8 cellular contexts compared by ENCODE assay signal in the genomic region with DNA sequence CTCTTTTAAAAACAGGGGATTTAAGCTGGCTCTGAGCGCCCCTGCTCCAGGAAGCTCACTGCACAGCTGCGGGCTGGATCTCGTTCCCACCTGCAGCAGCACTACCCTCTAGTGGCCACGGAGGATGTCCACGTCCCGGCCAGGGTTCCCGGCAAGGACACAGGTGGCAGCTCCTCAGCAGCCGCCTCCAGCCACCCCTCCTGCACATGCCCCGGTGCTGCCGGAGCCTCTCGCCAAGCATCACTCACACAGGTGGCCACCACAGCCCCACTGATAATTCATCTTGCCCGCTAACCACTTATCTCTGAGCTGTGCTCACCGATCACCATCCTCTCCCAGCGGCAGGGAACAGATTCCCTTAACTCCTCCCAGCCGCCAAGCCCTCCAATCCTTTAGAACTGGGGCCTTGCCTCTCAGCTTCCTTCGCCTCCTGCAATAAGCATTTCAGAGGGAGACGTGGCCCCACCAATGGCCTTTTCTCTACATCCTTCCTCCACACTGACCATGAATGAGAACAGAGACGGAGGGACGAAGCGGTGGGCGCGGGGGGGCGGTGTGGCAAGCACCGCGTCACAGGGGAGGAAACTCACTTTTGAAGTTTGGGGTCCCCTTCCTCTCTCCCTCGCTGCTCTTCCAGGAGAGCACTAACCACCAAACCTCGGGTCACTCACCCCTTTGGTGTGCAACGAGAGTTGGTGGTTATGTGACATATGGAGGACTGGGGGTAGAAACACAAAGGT.
A peak's percentile ranks its signal among the peaks of the same experiment; 100 is the strongest.
DNase-seq lines count a peak whose midpoint lies in the region; ATAC-seq, FAIRE-seq and TF ChIP-seq lines count a peak whose summit lies in the region.

No MANE protein-coding gene starts in this region.

- H3K27ac ChIP-seq in upper lobe of right lung (no peak overlapping the region), vagina (no peak overlapping the region)

- no peak overlapping the region for H3K4me3 ChIP-seq in astrocyte of the spinal cord (ENCODE audit: low read depth, low read length)
- H3K4me3 ChIP-seq in upper lobe of right lung, result no peak overlapping the region
- no peak overlapping the region for H3K4me3 ChIP-seq in vagina

- DNase-seq in AML-193 (lab: John Stamatoyannopoulos, UW), result peak; percentile 11 to 28
- DNase-seq in GM12891 (ENCODE audit: insufficient read length, low spot score), result peak; percentile 66
- peak; percentile 62 for DNase-seq in NCI-H2227 treated with DMSO at 0.1 percent for 48 hours (lab: John Stamatoyannopoulos, UW)
- DNase-seq in astrocyte of the spinal cord (ENCODE audit: low read depth, low spot score), result peak; percentile 12
- DNase-seq in iris pigment epithelial cell (ENCODE audit: low read depth), result peak; percentile 57
- DNase-seq in upper lobe of right lung, result peak; percentile 75
- no peak for DNase-seq in vagina (ENCODE audit: extremely low spot score in 2 of 2)

- H3K4me1 ChIP-seq in upper lobe of right lung (no peaks in the 10 kb centered on the region), vagina (no peaks in the 10 kb centered on the region)

- H3K9me3 ChIP-seq in upper lobe of right lung, result no peaks in the 10 kb centered on the region
- no peaks in the 10 kb centered on the region for H3K9me3 ChIP-seq in vagina

- intact Hi-C loops in upper lobe of right lung (cut with DNase I), result loop anchor here (10.0 kb wide), 1 partner anchor 194 kb away; no protein-coding TSS in a partner anchor
- intact Hi-C loops in vagina (cut with DNase I), result no loop called here

- in situ Hi-C loops in astrocyte of the spinal cord (cut with HindIII; ENCODE audit: low sequenced_read_pairs), result no loop called here

- TF ChIP-seq CTCF in astrocyte of the spinal cord (IDR thresholded peaks at IDR 0.05; ENCODE audit: low read depth, low read length), result peak; percentile 68
- TF ChIP-seq CTCF in upper lobe of right lung (IDR thresholded peaks at IDR 0.05), result peak; percentile 57
- peak in 1 of 3 experiments; percentile 8 for TF ChIP-seq CTCF in vagina (IDR thresholded peaks at IDR 0.05)

- TF ChIP-seq POLR2A in GM12891 (IDR thresholded peaks at IDR 0.05; ENCODE audit: low read depth, low read length), result no peak
- TF ChIP-seq POLR2A in vagina (IDR thresholded peaks at IDR 0.05), result no peak

- H3K27me3 ChIP-seq in upper lobe of right lung (peaks cover 57% of the 10 kb centered on the region), vagina (no peaks in the 10 kb centered on the region)

- no peaks in the 10 kb centered on the region for H3K36me3 ChIP-seq in upper lobe of right lung
- no peaks in the 10 kb centered on the region for H3K36me3 ChIP-seq in vagina

- peak; percentile 67 for ATAC-seq in upper lobe of right lung
- ATAC-seq in GM19328 (IDR thresholded peaks at IDR 0.05; ENCODE audit: unreplicated experiment), result no peak

- no peak for FAIRE-seq in GM12891 (lab: Jason Lieb, UNC)

TF ChIP-seq in GM12891, 5 proteins besides CTCF, POLR2A, EP300 and RAD21:
- TF ChIP-seq TAF1 (IDR thresholded peaks at IDR 0.05; ENCODE audit: low read depth, low read length) (no peak), SPI1 (IDR thresholded peaks at IDR 0.05; ENCODE audit: low read depth, low read length) (no peak)
TF ChIP-seq in GM12891: peak in this region for 0.

Comparison
In these comparisons a context has a peak if more than half of its experiments do, and no peak if none do; other contexts are left out.
1. DNase-seq: peak in AML-193 (2 of 2), GM12891 (single experiment), NCI-H2227 treated with DMSO at 0.1 percent for 48 hours (single experiment), astrocyte of the spinal cord (single experiment), iris pigment epithelial cell (single experiment) and upper lobe of right lung (single experiment); none in vagina (0 of 2).